19 cellular contexts compared by ENCODE assay signal in genomic region chr17:78537217-78537860, GRCh38. TPM values are rescaled to one million over a fixed set of nuclear protein-coding genes. Genes with fewer than 3 reads are reported as not detected.
DNase-seq lines count a peak whose midpoint lies in the region; ATAC-seq and TF ChIP-seq lines count a peak whose summit lies in the region.
"Had no signal": no experiment of that assay in that cellular context is flagged by ENCODE, and none has a peak within 500 bp of the region (broad histone marks: within the 10 kb centered on the region; RNA-seq: fewer than 3 reads in every experiment).

No MANE protein-coding gene starts in this region.

- no peak overlapping the region for H2BK15ac ChIP-seq in neuronal stem cell (ENCODE audit: low read length)

- peak overlapping the region; percentile 4 for H3K18ac ChIP-seq in neuronal stem cell (ENCODE audit: low read length)

- no peak overlapping the region for H3K23ac ChIP-seq in neuronal stem cell (ENCODE audit: low read depth, low read length, poor library complexity)

- DNase-seq in activated naive CD4-positive, alpha-beta T cell treated with anti-CD3 and anti-CD28 coated beads, Interleukin-2, amount 10 ng/mL, durations not matched to agents 7 days and 5 days: no peak
- DNase-seq in activated naive CD4-positive, alpha-beta T cell treated with Interleukin-2 at 50 U/mL for 16 hours: no peak
- DNase-seq in chondrocyte (ENCODE audit: low spot score): peak; percentile 80
- no peak for DNase-seq in neuronal stem cell (ENCODE audit: low spot score)
- peak; percentile 5 to 60 for DNase-seq in aorta
- DNase-seq in lower lobe of right lung: no peak
- no peak for DNase-seq in activated T-cell treated with anti-CD3 and anti-CD28 coated beads, Interleukin-2, amount 50 U/mL, for 4 hours
- no peak for DNase-seq in activated CD4-positive, alpha-beta T cell treated with anti-CD3 and anti-CD28 coated beads, Interleukin-2, amount 50 U/mL, for 1 hour
- DNase-seq: 8988T, DMS 273 treated with DMSO at 0.1 percent for 48 hours, DND-41, MV-4-11, NCI-H1694 treated with DMSO at 0.1 percent for 48 hours, NCI-H510A, NCI-H748 treated with DMSO at 0.1 percent for 48 hours, SHP77 had no signal

- TF ChIP-seq CTCF in chondrocyte (IDR thresholded peaks at IDR 0.05) (no peak), lower lobe of right lung (IDR thresholded peaks at IDR 0.05) (no peak)

- no peak overlapping the region for H4K91ac ChIP-seq in neuronal stem cell (ENCODE audit: low read depth, low read length, poor library complexity)

- H3K36me3 ChIP-seq in neuronal stem cell (replicated peaks in 1 of 2; ENCODE audit: control insufficient read depth in 2 of 2, insufficient read depth in 2 of 2, low read length in 2 of 2) (peaks cover 0 to 1% of the 10 kb centered on the region in 2 donors), aorta (ENCODE audit: control insufficient read depth in 1 of 2, insufficient read depth in 2 of 2, low read length in 1 of 2) (no peaks in the 10 kb centered on the region), lower lobe of right lung (no peaks in the 10 kb centered on the region)
- H3K36me3 ChIP-seq: HAP-1 had no signal

- peaks cover 5% of the 10 kb centered on the region for H3K36me3 Mint-ChIP-seq in activated naive CD4-positive, alpha-beta T cell treated with anti-CD3 and anti-CD28 coated beads, Interleukin-2, amount 10 ng/mL, durations not matched to agents 7 days and 5 days
- H3K36me3 Mint-ChIP-seq in chondrocyte (ENCODE audit: low read depth): no peaks in the 10 kb centered on the region
- H3K36me3 Mint-ChIP-seq in activated T-cell treated with anti-CD3 and anti-CD28 coated beads, Interleukin-2, amount 50 U/mL, for 4 hours (ENCODE audit: insufficient read depth): no peaks in the 10 kb centered on the region

- H3K4me2 ChIP-seq in neuronal stem cell (ENCODE audit: insufficient read depth, low read length, poor library complexity, severe bottlenecking): no peak overlapping the region

- H3K4ac ChIP-seq in neuronal stem cell (ENCODE audit: low read length): no peak overlapping the region

- ATAC-seq in aorta (ENCODE audit: low FRiP score): no peak
- no peak for ATAC-seq in lower lobe of right lung
- ATAC-seq in activated T-cell treated with anti-CD3 and anti-CD28 coated beads, Interleukin-2, amount 50 U/mL, for 4 hours: no peak

- H2BK120ac ChIP-seq in neuronal stem cell (ENCODE audit: low read depth, low read length): no peak overlapping the region

- H2BK5ac ChIP-seq in neuronal stem cell (ENCODE audit: low read length): no peak overlapping the region

- no peaks in the 10 kb centered on the region for H3K9me3 Mint-ChIP-seq in activated naive CD4-positive, alpha-beta T cell treated with anti-CD3 and anti-CD28 coated beads, Interleukin-2, amount 10 ng/mL, durations not matched to agents 7 days and 5 days
- no peaks in the 10 kb centered on the region for H3K9me3 Mint-ChIP-seq in chondrocyte (ENCODE audit: low read depth)
- H3K9me3 Mint-ChIP-seq in activated T-cell treated with anti-CD3 and anti-CD28 coated beads, Interleukin-2, amount 50 U/mL, for 4 hours: no peaks in the 10 kb centered on the region

- H3K27me3 ChIP-seq in neuronal stem cell (ENCODE audit: control insufficient read depth in 3 of 3, insufficient read depth in 3 of 3, low read depth in 1 of 3, low read length in 3 of 3) (peaks cover 0 to 4% (median 0%) of the 10 kb centered on the region in 3 experiments), aorta (ENCODE audit: control insufficient read depth in 1 of 2, insufficient read depth in 2 of 2, low read length in 1 of 2) (no peaks in the 10 kb centered on the region), lower lobe of right lung (ENCODE audit: low read depth) (no peaks in the 10 kb centered on the region)

- no peak overlapping the region for H4K8ac ChIP-seq in neuronal stem cell (ENCODE audit: low read depth, low read length)

- H3K27ac Mint-ChIP-seq in activated naive CD4-positive, alpha-beta T cell treated with anti-CD3 and anti-CD28 coated beads, Interleukin-2, amount 10 ng/mL, durations not matched to agents 7 days and 5 days: peak overlapping the region; percentile 33
- no peak overlapping the region for H3K27ac Mint-ChIP-seq in chondrocyte (ENCODE audit: unreplicated experiment)

- no peak overlapping the region for H3K4me3 Mint-ChIP-seq in activated naive CD4-positive, alpha-beta T cell treated with anti-CD3 and anti-CD28 coated beads, Interleukin-2, amount 10 ng/mL, durations not matched to agents 7 days and 5 days
- no peak overlapping the region for H3K4me3 Mint-ChIP-seq in chondrocyte (ENCODE audit: unreplicated experiment)
- no peak overlapping the region for H3K4me3 Mint-ChIP-seq in activated T-cell treated with anti-CD3 and anti-CD28 coated beads, Interleukin-2, amount 50 U/mL, for 4 hours

- H2BK12ac ChIP-seq in neuronal stem cell (ENCODE audit: low read length): no peak overlapping the region

- no peak overlapping the region for H2AK5ac ChIP-seq in neuronal stem cell (ENCODE audit: low read depth, low read length)

- no peak overlapping the region for H3K14ac ChIP-seq in neuronal stem cell (ENCODE audit: low read length)

- H3K9me3 ChIP-seq in neuronal stem cell (replicated peaks in 1 of 2; ENCODE audit: control insufficient read depth in 2 of 2, insufficient read depth in 1 of 2, low read depth in 1 of 2, low read length in 2 of 2) (no peaks in the 10 kb centered on the region), aorta (ENCODE audit: control insufficient read depth, low read length) (no peaks in the 10 kb centered on the region), lower lobe of right lung (no peaks in the 10 kb centered on the region)
- H3K9me3 ChIP-seq: HAP-1 had no signal

- peaks cover 0 to 10% of the 10 kb centered on the region in 2 donors for H3K4me1 ChIP-seq in neuronal stem cell (ENCODE audit: control insufficient read depth in 2 of 2, insufficient read depth in 1 of 2, low read depth in 1 of 2, low read length in 2 of 2)
- no peaks in the 10 kb centered on the region for H3K4me1 ChIP-seq in aorta (ENCODE audit: control insufficient read depth in 1 of 2, insufficient read depth in 2 of 2, low read length in 2 of 2)
- H3K4me1 ChIP-seq in lower lobe of right lung: peaks cover 23% of the 10 kb centered on the region
- H3K4me1 ChIP-seq: HAP-1 had no signal

- H3K27ac ChIP-seq in neuronal stem cell (replicated peaks; ENCODE audit: low read length) (no peak overlapping the region), aorta (ENCODE audit: low read depth in 1 of 2, low read length in 2 of 2) (no peak overlapping the region), lower lobe of right lung (no peak overlapping the region)

- H2AFZ ChIP-seq in neuronal stem cell (ENCODE audit: low read length): no peak overlapping the region

- H3K4me3 ChIP-seq in neuronal stem cell (ENCODE audit: low read length in 2 of 2) (no peak overlapping the region), aorta (ENCODE audit: low read length in 2 of 2) (no peak overlapping the region), lower lobe of right lung (no peak overlapping the region)
- H3K4me3 ChIP-seq: HAP-1 had no signal

- WGBS in neuronal stem cell (ENCODE audit: extremely low coverage in 2 of 2, insufficient read length in 2 of 2, insufficient replicate concordance in 1 of 2), 2 donors: no CpG with 5 or more reads among the region's 20 CpGs
- WGBS in aorta, 2 donors: 94 to 97% methylated on average over 20 of the region's 20 CpGs

- CTCF ChIA-PET in activated naive CD4-positive, alpha-beta T cell treated with anti-CD3 and anti-CD28 coated beads, Interleukin-2, amount 10 ng/mL, durations not matched to agents 7 days and 5 days (lab: Charles Lee): interaction anchor here (1.1 kb wide), 1 partner anchor 159 kb away, joined by 3 read pairs; no protein-coding TSS in a partner anchor

- no peak overlapping the region for H3K9ac ChIP-seq in neuronal stem cell (ENCODE audit: low read depth, low read length, poor library complexity)

- intact Hi-C loops in aorta (cut with DNase I): no loop called here
- intact Hi-C loops in lower lobe of right lung (cut with DNase I): no loop called here

- no peaks in the 10 kb centered on the region for H3K27me3 Mint-ChIP-seq in activated naive CD4-positive, alpha-beta T cell treated with anti-CD3 and anti-CD28 coated beads, Interleukin-2, amount 10 ng/mL, durations not matched to agents 7 days and 5 days
- no peaks in the 10 kb centered on the region for H3K27me3 Mint-ChIP-seq in chondrocyte (ENCODE audit: low read depth)
- H3K27me3 Mint-ChIP-seq in activated T-cell treated with anti-CD3 and anti-CD28 coated beads, Interleukin-2, amount 50 U/mL, for 4 hours (ENCODE audit: low read depth): no peaks in the 10 kb centered on the region

- H3K4me1 Mint-ChIP-seq in activated naive CD4-positive, alpha-beta T cell treated with anti-CD3 and anti-CD28 coated beads, Interleukin-2, amount 10 ng/mL, durations not matched to agents 7 days and 5 days: peaks cover 47% of the 10 kb centered on the region
- H3K4me1 Mint-ChIP-seq in chondrocyte (ENCODE audit: low read depth): peaks cover 29% of the 10 kb centered on the region
- peaks cover 30% of the 10 kb centered on the region for H3K4me1 Mint-ChIP-seq in activated T-cell treated with anti-CD3 and anti-CD28 coated beads, Interleukin-2, amount 50 U/mL, for 4 hours (ENCODE audit: low read depth)

- no peaks in the 10 kb centered on the region for H3K79me1 ChIP-seq in neuronal stem cell (ENCODE audit: low read depth, low read length)

RNA-seq across cellular contexts. Expression of gene DNAH17, which starts 39.9 kb away (rescaled TPM):
- total RNA-seq in chondrocyte (0.26 to 0.42 TPM (median 0.34 TPM) in 3 replicates), aorta (under 1 TPM; 0.21 to 0.45 TPM), lower lobe of right lung (2.8 TPM)
- 0.03 TPM for polyA plus RNA-seq in neuronal stem cell (2013, experiment 1 of 2)
- polyA plus RNA-seq in neuronal stem cell (2013, experiment 2 of 2): 0.04 TPM
- not detected for polyA plus RNA-seq in aorta
- total RNA-seq in activated T-cell treated with anti-CD3 and anti-CD28 coated beads, Interleukin-2, amount 50 U/mL, for 4 hours: under 1 TPM; 0.05 to 0.08 (median 0.05) TPM
- total RNA-seq: G401 had no signal
- polyA plus RNA-seq: AG04450 had no signal

Comparison
In these comparisons a context has a peak if more than half of its experiments do, and no peak if none do; other contexts are left out.
1. DNase-seq: peak in chondrocyte (single experiment) and aorta (2 of 2); none in activated naive CD4-positive, alpha-beta T cell treated with anti-CD3 and anti-CD28 coated beads, Interleukin-2, amount 10 ng/mL, durations not matched to agents 7 days and 5 days (single experiment), activated naive CD4-positive, alpha-beta T cell treated with Interleukin-2 at 50 U/mL for 16 hours (single experiment), neuronal stem cell (single experiment), lower lobe of right lung (single experiment), activated T-cell treated with anti-CD3 and anti-CD28 coated beads, Interleukin-2, amount 50 U/mL, for 4 hours (single experiment) and activated CD4-positive, alpha-beta T cell treated with anti-CD3 and anti-CD28 coated beads, Interleukin-2, amount 50 U/mL, for 1 hour (single experiment).